In the genomic region with DNA sequence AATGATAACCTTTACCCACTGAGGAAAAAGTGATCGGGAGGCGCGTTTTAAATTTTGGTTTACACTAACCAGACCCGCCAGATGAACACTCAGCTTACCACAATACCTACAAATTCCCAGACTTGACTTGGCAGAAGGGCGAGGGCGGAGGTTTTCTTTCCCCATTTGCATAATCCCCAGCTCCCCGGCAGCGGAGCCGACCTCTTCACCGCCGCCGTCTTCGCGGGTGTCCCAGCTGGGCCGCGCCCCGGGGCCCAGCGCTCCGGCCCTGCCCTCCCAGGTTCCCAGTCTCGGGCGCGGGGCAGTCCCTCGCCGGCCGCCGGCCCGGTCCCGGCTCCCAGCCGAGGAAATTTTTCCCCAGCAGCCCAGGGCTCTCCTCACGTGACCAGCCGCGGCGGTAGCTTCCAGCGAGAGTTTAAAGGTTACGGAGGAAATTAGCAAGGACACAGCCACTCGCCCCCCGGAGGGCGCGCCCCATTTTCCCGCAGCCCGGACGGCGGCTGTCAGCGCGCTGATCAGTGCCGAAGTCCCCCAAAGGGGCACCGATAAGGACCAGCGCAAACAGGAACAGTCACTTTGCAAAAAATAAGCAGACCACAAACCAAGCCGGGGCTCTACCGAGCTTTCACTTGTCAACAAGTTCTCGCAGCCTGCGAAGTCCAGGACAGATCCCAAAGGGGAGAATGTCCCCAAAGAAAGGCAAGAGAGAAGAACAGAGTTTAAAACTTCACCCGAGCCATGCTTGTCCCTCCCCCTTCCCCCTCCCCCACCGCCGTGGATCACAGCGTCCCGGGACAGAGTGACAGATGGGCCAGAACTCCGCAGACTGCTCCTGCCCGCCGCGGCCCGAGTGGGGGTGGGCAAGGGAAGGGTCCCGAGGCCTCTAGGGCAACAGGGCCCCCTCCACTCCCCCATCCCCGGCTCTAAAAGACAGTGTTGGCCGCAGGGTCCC, we compare ENCODE assay signal across 8 cellular contexts. TPM values are rescaled to one million over a fixed set of nuclear protein-coding genes. Genes with fewer than 3 reads are reported as not detected.
DNase-seq lines count a peak whose midpoint lies in the region; ATAC-seq and TF ChIP-seq lines count a peak whose summit lies in the region.

No MANE protein-coding gene starts in this region.

- CTCF ChIA-PET in CD4-positive, alpha-beta T cell (lab: Charles Lee) = interaction anchor here (1.0 to 2.2 kb wide), 5 partner anchors 8 to 128 kb away, joined by 3 to 10 read pairs (median 4); no protein-coding TSS in a partner anchor
- CTCF ChIA-PET in T-cell (lab: Charles Lee) = interaction anchor here (0.7 to 1.8 kb wide), 5 partner anchors 32 to 239 kb away, joined by 3 to 5 read pairs (median 3); no protein-coding TSS in a partner anchor

- no peaks in the 10 kb centered on the region for H3K9me3 Mint-ChIP-seq in CD4-positive, alpha-beta T cell
- no peaks in the 10 kb centered on the region for H3K9me3 Mint-ChIP-seq in T-cell

- no peak for TF ChIP-seq CTCF in CD4-positive, alpha-beta T cell (IDR thresholded peaks at IDR 0.05)

- peaks cover 37% of the 10 kb centered on the region for H3K4me1 Mint-ChIP-seq in CD4-positive, alpha-beta T cell (ENCODE audit: low read depth)
- peaks cover 36 to 39% (median 39%) of the 10 kb centered on the region in 3 donors for H3K4me1 Mint-ChIP-seq in T-cell

- DNase-seq in CD4-positive, alpha-beta T cell = peak; percentile 41 to 71 (median 49)
- DNase-seq in HK-2 (ENCODE audit: unreplicated experiment) = peak; percentile 61
- DNase-seq in T-cell = peak in 33 of 34 experiments; percentile 22 to 66 (median 49)
- DNase-seq in anterior cingulate cortex (lab: John Stamatoyannopoulos, UW) = peak in 50 of 58 donors; percentile 14 to 76 (median 56)
- peak; percentile 72 for DNase-seq in hepatic stellate cell (ENCODE audit: low spot score)
- peak; percentile 33 for DNase-seq in renal cortical epithelial cell (ENCODE audit: low read depth)
- no peak for DNase-seq in NCI-H1436 treated with DMSO at 0.1 percent for 48 hours (lab: John Stamatoyannopoulos, UW)

- H3K9me3 ChIP-seq in CD4-positive, alpha-beta T cell (ENCODE audit: control insufficient read depth, low read length) = no peaks in the 10 kb centered on the region

- ATAC-seq in CD4-positive, alpha-beta T cell (ENCODE audit: poor library complexity) = peak; percentile 25
- peak; percentile 28 for ATAC-seq in GM19397 (IDR thresholded peaks at IDR 0.05; ENCODE audit: unreplicated experiment)
- peak; percentile 32 to 36 (median 34) for ATAC-seq in T-cell (replicated peaks in 1 of 4)

- H3K27ac Mint-ChIP-seq in CD4-positive, alpha-beta T cell = peak overlapping the region; percentile 88
- H3K27ac Mint-ChIP-seq in T-cell = peak overlapping the region; percentile 75 to 88

- POLR2A ChIA-PET in CD4-positive, alpha-beta T cell (lab: Charles Lee) = interaction anchor here (0.6 to 3.3 kb wide), 10 partner anchors 15 to 1288 kb away, joined by 3 to 20 read pairs (median 4); partner anchors contain the start of genes CAMKMT, PREPL and SRBD1
- POLR2A ChIA-PET in T-cell (lab: Charles Lee) = no interaction called here

- H3K27me3 Mint-ChIP-seq in CD4-positive, alpha-beta T cell = peaks cover 5% of the 10 kb centered on the region
- no peaks in the 10 kb centered on the region for H3K27me3 Mint-ChIP-seq in T-cell

- H3K4me3 Mint-ChIP-seq in CD4-positive, alpha-beta T cell = peak overlapping the region; percentile 92
- H3K4me3 Mint-ChIP-seq in T-cell = peak overlapping the region; percentile 86 to 99 (median 86)

- intact Hi-C loops in CD4-positive, alpha-beta T cell (cut with DNase I, micrococcal nuclease) = loop anchor here (2.0 to 10.0 kb wide), 6 partner anchors 35 to 1265 kb away; partner anchors contain the start of gene MCFD2 (in 1 of the 2)

- peaks cover 22% of the 10 kb centered on the region for H3K36me3 Mint-ChIP-seq in CD4-positive, alpha-beta T cell (ENCODE audit: low read depth)
- peaks cover 3% of the 10 kb centered on the region for H3K36me3 Mint-ChIP-seq in T-cell

- H3K27me3 ChIP-seq in CD4-positive, alpha-beta T cell (ENCODE audit: control insufficient read depth, insufficient read depth, low read length) = no peaks in the 10 kb centered on the region

- peak overlapping the region; percentile 58 for H3K27ac ChIP-seq in CD4-positive, alpha-beta T cell (ENCODE audit: low read depth, low read length)

RNA-seq across cellular contexts. Expression of gene PRKCE, which starts 1.3 kb away (rescaled TPM):
- total RNA-seq in CD4-positive, alpha-beta T cell = 10 to 100 TPM; 24.9 to 26.2 TPM
- total RNA-seq in T-cell (10 to 100 TPM; 16.5 to 29.8 (median 23.4) TPM), renal cortical epithelial cell (3.1 and 6.9 TPM in 2 replicates)

RNA-seq across cellular contexts. Expression of gene SRBD1, which starts 39.1 kb away (rescaled TPM):
- 10 to 100 TPM; 14.2 to 16.0 TPM for total RNA-seq in CD4-positive, alpha-beta T cell
- 10 to 100 TPM; 16.1 to 22.8 (median 20.7) TPM for total RNA-seq in T-cell
- 10.1 and 13.6 TPM in 2 replicates for total RNA-seq in renal cortical epithelial cell
